ENCODE assay signal across 15 cellular contexts in genomic region chr7:73994023-73994422, GRCh38. TPM values are rescaled to one million over a fixed set of nuclear protein-coding genes. Genes with fewer than 3 reads are reported as not detected.
DNase-seq lines count a peak whose midpoint lies in the region; ATAC-seq and TF ChIP-seq lines count a peak whose summit lies in the region.
"Had no signal": no experiment of that assay in that cellular context is flagged by ENCODE, and none has a peak within 500 bp of the region (broad histone marks: within the 10 kb centered on the region; RNA-seq: fewer than 3 reads in every experiment).

No MANE protein-coding gene starts in this region.

- H3K4me1 ChIP-seq in thoracic aorta (ENCODE audit: control insufficient read depth in 1 of 2, low read depth in 2 of 2), result peaks cover 29 to 93% of the 10 kb centered on the region in 2 donors

- peak overlapping the region; percentile 93 to 96 for H3K27ac ChIP-seq in thoracic aorta

- ATAC-seq in left colon (peak; percentile 89), thoracic aorta (ENCODE audit: insufficient number of reproducible peaks, low FRiP score, low read depth) (no peak), GM19324 (IDR thresholded peaks at IDR 0.05; ENCODE audit: low FRiP score, unreplicated experiment) (no peak), GM21786 (IDR thresholded peaks at IDR 0.05; ENCODE audit: unreplicated experiment) (no peak), HG03039 (IDR thresholded peaks at IDR 0.05; ENCODE audit: unreplicated experiment) (no peak)
- ATAC-seq: CD8-positive, alpha-beta T cell had no signal

- no peaks in the 10 kb centered on the region for H3K27me3 Mint-ChIP-seq in chondrocyte (ENCODE audit: low read depth)

- peak overlapping the region; percentile 18 for H3K27ac Mint-ChIP-seq in chondrocyte (ENCODE audit: unreplicated experiment)
- H3K27ac Mint-ChIP-seq: CD14-positive monocyte; CD8-positive, alpha-beta T cell; HFFc6 had no signal

- peaks cover 18% of the 10 kb centered on the region for H3K9me3 Mint-ChIP-seq in chondrocyte (ENCODE audit: low read depth)

- TF ChIP-seq CTCF in LNCaP clone FGC (IDR thresholded peaks at IDR 0.05; ENCODE audit: control insufficient read depth, extremely low read depth, insufficient read depth) (no peak), chondrocyte (IDR thresholded peaks at IDR 0.05) (no peak), thoracic aorta (IDR thresholded peaks at IDR 0.05) (no peak)

- H3K4me3 Mint-ChIP-seq in chondrocyte (ENCODE audit: unreplicated experiment), result no peak overlapping the region
- H3K4me3 Mint-ChIP-seq: CD14-positive monocyte; CD8-positive, alpha-beta T cell; HFFc6 had no signal

- intact Hi-C loops in left colon (cut with DNase I, micrococcal nuclease), result no loop called here

- no peaks in the 10 kb centered on the region for H3K36me3 ChIP-seq in thoracic aorta

- peaks cover 7% of the 10 kb centered on the region for H3K36me3 Mint-ChIP-seq in chondrocyte (ENCODE audit: low read depth)
- H3K36me3 Mint-ChIP-seq: CD14-positive monocyte; CD8-positive, alpha-beta T cell had no signal

- H3K9me3 ChIP-seq in thoracic aorta, result no peaks in the 10 kb centered on the region

- H3K4me3 ChIP-seq in LNCaP clone FGC (ENCODE audit: low read depth, low read length) (no peak overlapping the region), thoracic aorta (no peak overlapping the region)

- peaks cover 58% of the 10 kb centered on the region for H3K4me1 Mint-ChIP-seq in chondrocyte (ENCODE audit: low read depth)
- H3K4me1 Mint-ChIP-seq: CD14-positive monocyte had no signal

- no peaks in the 10 kb centered on the region for H3K27me3 ChIP-seq in thoracic aorta (replicated peaks; ENCODE audit: insufficient read depth)

- DNase-seq in LNCaP clone FGC (ENCODE audit: low read depth), result peak; percentile 63
- no peak for DNase-seq in chondrocyte (ENCODE audit: low spot score)
- no peak for DNase-seq in left colon
- no peak for DNase-seq in thoracic aorta (ENCODE audit: low spot score)
- DNase-seq in 8988T, result no peak
- DNase-seq: CD8-positive, alpha-beta T cell; COR-L47; DND-41; GDM1; HCEC 1CT; HFFc6 had no signal

RNA-seq across cellular contexts. Expression of gene ELN, which starts 34.0 kb away (rescaled TPM):
- total RNA-seq in chondrocyte, result 8,224 to 15,554 TPM (median 15,093 TPM) in 3 replicates
- total RNA-seq in left colon, result 10 to 100 TPM; 10.3 to 15.0 TPM
- 1,000 to 10,000 TPM; 1,484 to 3,836 TPM for total RNA-seq in thoracic aorta
- total RNA-seq: CD8-positive, alpha-beta T cell had no signal

Comparison
In these comparisons a context has a peak if more than half of its experiments do, and no peak if none do; other contexts are left out.
1. RNA of gene ELN, which starts 34.0 kb away (total RNA-seq): 8,224 to 15,554 TPM in chondrocyte and 1,484 to 3,836 TPM in thoracic aorta; 10.3 to 15.0 TPM in left colon; every median in the first group is over 10 times any median in the second.